30 cellular contexts compared by ENCODE assay signal in genomic region chr1:34640654-34641401, GRCh38.
"Had no signal": no experiment of that assay in that cellular context is flagged by ENCODE, and none has a peak within 500 bp of the region (broad histone marks: within the 10 kb centered on the region; RNA-seq: fewer than 3 reads in every experiment).

No MANE protein-coding gene starts in this region.

- H3K4me1 Mint-ChIP-seq: activated B cell treated with CpG ODN at 0.5 μM for 24 hours; activated CD8-positive, alpha-beta memory T cell treated with anti-CD3 and anti-CD28 coated beads, Interleukin-2, amount 10 ng/mL, durations not matched to agents 7 days and 5 days; central memory CD8-positive, alpha-beta T cell; stimulated activated effector memory CD8-positive, alpha-beta T cell treated with anti-CD3 and anti-CD28 coated beads, Interleukin-12 subunit alpha, Interleukin-12 subunit beta, amount 100 ng/mL, for 72 hours had no signal

- H3K4me1 ChIP-seq: breast epithelium, heart right ventricle, left lung, lower lobe of right lung, uterus had no signal

- H3K27me3 ChIP-seq: uterus had no signal

- ATAC-seq: activated CD8-positive, alpha-beta memory T cell treated with anti-CD3 and anti-CD28 coated beads, Interleukin-2, amount 10 ng/mL, durations not matched to agents 7 days and 5 days; activated CD8-positive, alpha-beta T cell treated with anti-CD3 and anti-CD28 coated beads, Interleukin-2, amount 10 ng/mL, durations not matched to agents 7 days and 5 days; activated naive CD4-positive, alpha-beta T cell treated with anti-CD3 and anti-CD28 coated beads, Interleukin-2, amount 50 U/mL, for 72 hours; activated T-cell treated with anti-CD3 and anti-CD28 coated beads, Interleukin-2, amount 50 U/mL, for 72 hours; heart right ventricle; left lung; lower lobe of right lung; natural killer cell treated with Interleukin-12 subunit alpha and Interleukin-12 subunit beta and Interleukin-15 and Interleukin-18, amount 100 ng/mL, for 72 hours; sciatic nerve; stimulated activated effector memory CD8-positive, alpha-beta T cell treated with anti-CD3 and anti-CD28 coated beads, Interleukin-12 subunit alpha, Interleukin-12 subunit beta, amount 100 ng/mL, for 72 hours; T-helper 17 cell had no signal

- H3K4me3 Mint-ChIP-seq: activated B cell treated with CpG ODN at 0.5 μM for 24 hours; activated CD8-positive, alpha-beta memory T cell treated with anti-CD3 and anti-CD28 coated beads, Interleukin-2, amount 10 ng/mL, durations not matched to agents 7 days and 5 days; activated CD8-positive, alpha-beta T cell treated with anti-CD3 and anti-CD28 coated beads, Interleukin-2, amount 10 ng/mL, durations not matched to agents 7 days and 5 days; activated T-cell treated with anti-CD3 and anti-CD28 coated beads, Interleukin-2, amount 50 U/mL, for 72 hours; central memory CD8-positive, alpha-beta T cell; natural killer cell treated with Interleukin-12 subunit alpha and Interleukin-12 subunit beta and Interleukin-15 and Interleukin-18, amount 100 ng/mL, for 72 hours; stimulated activated effector memory CD8-positive, alpha-beta T cell treated with anti-CD3 and anti-CD28 coated beads, Interleukin-12 subunit alpha, Interleukin-12 subunit beta, amount 100 ng/mL, for 72 hours; stimulated activated naive CD8-positive, alpha-beta T cell treated with anti-CD3 and anti-CD28 coated beads, Interleukin-15, Interleukin-2, amounts not matched to agents 100 ng/mL and 50 ng/mL, for 24 hours; T-helper 17 cell; type B pancreatic cell had no signal

- FAIRE-seq: endometrium had no signal

- H3K9me3 Mint-ChIP-seq: activated B cell treated with CpG ODN at 0.5 μM for 24 hours; activated T-cell treated with anti-CD3 and anti-CD28 coated beads, Interleukin-2, amount 50 U/mL, for 72 hours; central memory CD8-positive, alpha-beta T cell; natural killer cell treated with Interleukin-12 subunit alpha and Interleukin-12 subunit beta and Interleukin-15 and Interleukin-18, amount 100 ng/mL, for 72 hours; stimulated activated effector memory CD8-positive, alpha-beta T cell treated with anti-CD3 and anti-CD28 coated beads, Interleukin-12 subunit alpha, Interleukin-12 subunit beta, amount 100 ng/mL, for 72 hours; stimulated activated naive CD8-positive, alpha-beta T cell treated with anti-CD3 and anti-CD28 coated beads, Interleukin-15, Interleukin-2, amounts not matched to agents 100 ng/mL and 50 ng/mL, for 24 hours; type B pancreatic cell had no signal

- H3K27ac ChIP-seq: breast epithelium, heart right ventricle, left lung, lower lobe of right lung, skin epidermis, thoracic aorta, uterus had no signal

- H3K27ac Mint-ChIP-seq: activated B cell treated with CpG ODN at 0.5 μM for 24 hours; activated CD8-positive, alpha-beta memory T cell treated with anti-CD3 and anti-CD28 coated beads, Interleukin-2, amount 10 ng/mL, durations not matched to agents 7 days and 5 days; activated CD8-positive, alpha-beta T cell treated with anti-CD3 and anti-CD28 coated beads, Interleukin-2, amount 10 ng/mL, durations not matched to agents 7 days and 5 days; activated naive CD4-positive, alpha-beta T cell treated with anti-CD3 and anti-CD28 coated beads, Interleukin-2, amount 50 U/mL, for 72 hours; activated T-cell treated with anti-CD3 and anti-CD28 coated beads, Interleukin-2, amount 50 U/mL, for 72 hours; natural killer cell treated with Interleukin-12 subunit alpha and Interleukin-12 subunit beta and Interleukin-15 and Interleukin-18, amount 100 ng/mL, for 72 hours; stimulated activated effector memory CD8-positive, alpha-beta T cell treated with anti-CD3 and anti-CD28 coated beads, Interleukin-12 subunit alpha, Interleukin-12 subunit beta, amount 100 ng/mL, for 72 hours; stimulated activated naive CD8-positive, alpha-beta T cell treated with anti-CD3 and anti-CD28 coated beads, Interleukin-15, Interleukin-2, amounts not matched to agents 100 ng/mL and 50 ng/mL, for 24 hours; T-helper 17 cell; type B pancreatic cell had no signal

- H3K36me3 ChIP-seq: breast epithelium, heart right ventricle, left lung, lower lobe of right lung, thoracic aorta, uterus had no signal

- DNase-seq: activated B cell treated with CpG ODN at 0.5 μM for 24 hours; activated CD8-positive, alpha-beta memory T cell treated with anti-CD3 and anti-CD28 coated beads, Interleukin-2, amount 10 ng/mL, durations not matched to agents 7 days and 5 days; activated CD8-positive, alpha-beta T cell treated with anti-CD3 and anti-CD28 coated beads, Interleukin-2, amount 10 ng/mL, durations not matched to agents 7 days and 5 days; activated naive CD4-positive, alpha-beta T cell; activated T-cell treated with anti-CD3 and anti-CD28 coated beads for 4 hours; activated T-cell treated with anti-CD3 and anti-CD28 coated beads, Interleukin-2, amount 50 U/mL, for 72 hours; dermis blood vessel endothelial cell; effector CD4-positive, alpha-beta T cell; erythroblast; foreskin melanocyte; heart right ventricle; kidney glomerular epithelial cell; left lung; lower lobe of right lung; mesenchymal stem cell; stimulated activated CD4-positive, alpha-beta T cell treated with anti-CD3 and anti-CD28 coated beads, Interleukin-4, amount 100 ng/mL, for 24 hours; T-helper 17 cell; T1000; uterus had no signal

- H3K9me3 ChIP-seq: breast epithelium, heart right ventricle, left lung, lower lobe of right lung, thoracic aorta, uterus had no signal

- H3K36me3 Mint-ChIP-seq: activated CD8-positive, alpha-beta memory T cell treated with anti-CD3 and anti-CD28 coated beads, Interleukin-2, amount 10 ng/mL, durations not matched to agents 7 days and 5 days; activated naive CD4-positive, alpha-beta T cell treated with anti-CD3 and anti-CD28 coated beads, Interleukin-2, amount 50 U/mL, for 72 hours; natural killer cell treated with Interleukin-12 subunit alpha and Interleukin-12 subunit beta and Interleukin-15 and Interleukin-18, amount 100 ng/mL, for 72 hours; stimulated activated effector memory CD8-positive, alpha-beta T cell treated with anti-CD3 and anti-CD28 coated beads, Interleukin-12 subunit alpha, Interleukin-12 subunit beta, amount 100 ng/mL, for 72 hours; type B pancreatic cell had no signal

- H3K4me3 ChIP-seq: breast epithelium, heart right ventricle, left lung, lower lobe of right lung, skin epidermis, thoracic aorta, uterus had no signal
